ENCODE assay signal across 8 cellular contexts in genomic region chr4:121822796-121823504, GRCh38. TPM values are rescaled to one million over a fixed set of nuclear protein-coding genes. Genes with fewer than 3 reads are reported as not detected.
DNase-seq lines count a peak whose midpoint lies in the region; ATAC-seq and TF ChIP-seq lines count a peak whose summit lies in the region.

No MANE protein-coding gene starts in this region.

- DNase-seq in activated CD4-positive, alpha-beta T cell treated with anti-CD3 and anti-CD28 coated beads for 36 hours = peak; percentile 71
- no peak for DNase-seq in activated CD4-positive, alpha-beta T cell treated with anti-CD3 and anti-CD28 coated beads for 1 hour
- DNase-seq in HL-60 (ENCODE audit: low read depth in 1 of 2, low spot score in 1 of 2) (peak in 1 of 2 experiments; percentile 60), SK-MEL-5 (ENCODE audit: low read depth, low spot score) (peak; percentile 24), colonic mucosa (peak; percentile 43), lower lobe of right lung (peak; percentile 46), thyroid gland (peak; percentile 20 to 46)

- peaks cover 48% of the 10 kb centered on the region for H3K36me3 Mint-ChIP-seq in activated CD4-positive, alpha-beta T cell treated with anti-CD3 and anti-CD28 coated beads for 36 hours (ENCODE audit: low read depth)

- no peaks in the 10 kb centered on the region for H3K9me3 ChIP-seq in colonic mucosa
- H3K9me3 ChIP-seq in lower lobe of right lung = no peaks in the 10 kb centered on the region
- no peaks in the 10 kb centered on the region for H3K9me3 ChIP-seq in thyroid gland

- H3K4me3 ChIP-seq in HL-60 (replicated peaks; ENCODE audit: insufficient read depth, low read length) = peak overlapping the region; percentile 99
- peak overlapping the region; percentile 91 for H3K4me3 ChIP-seq in colonic mucosa
- H3K4me3 ChIP-seq in lower lobe of right lung = peak overlapping the region; percentile 80
- H3K4me3 ChIP-seq in thyroid gland (replicated peaks in 1 of 3) = peak overlapping the region in 2 of 3 donors; percentile 48 to 50

- peak overlapping the region; percentile 88 for H3K27ac Mint-ChIP-seq in activated CD4-positive, alpha-beta T cell treated with anti-CD3 and anti-CD28 coated beads for 36 hours

- H3K4me3 Mint-ChIP-seq in activated CD4-positive, alpha-beta T cell treated with anti-CD3 and anti-CD28 coated beads for 36 hours = peak overlapping the region; percentile 97

- H3K27me3 ChIP-seq in HL-60 (ENCODE audit: insufficient read depth, poor library complexity, severe bottlenecking) (no peaks in the 10 kb centered on the region), colonic mucosa (no peaks in the 10 kb centered on the region), lower lobe of right lung (ENCODE audit: low read depth) (no peaks in the 10 kb centered on the region), thyroid gland (no peaks in the 10 kb centered on the region)

- H3K4me1 Mint-ChIP-seq in activated CD4-positive, alpha-beta T cell treated with anti-CD3 and anti-CD28 coated beads for 36 hours = peaks cover 20% of the 10 kb centered on the region

- H3K9me3 Mint-ChIP-seq in activated CD4-positive, alpha-beta T cell treated with anti-CD3 and anti-CD28 coated beads for 36 hours (ENCODE audit: low read depth) = no peaks in the 10 kb centered on the region

- no peaks in the 10 kb centered on the region for H3K27me3 Mint-ChIP-seq in activated CD4-positive, alpha-beta T cell treated with anti-CD3 and anti-CD28 coated beads for 36 hours

- H3K4me1 ChIP-seq in colonic mucosa = no peaks in the 10 kb centered on the region
- peaks cover 19% of the 10 kb centered on the region for H3K4me1 ChIP-seq in lower lobe of right lung
- H3K4me1 ChIP-seq in thyroid gland = peaks cover 7 to 8% of the 10 kb centered on the region in 2 donors

- intact Hi-C loops in activated CD4-positive, alpha-beta T cell treated with anti-CD3 and anti-CD28 coated beads for 36 hours (cut with DNase I, micrococcal nuclease) = loop anchor here (1.0 to 10.0 kb wide), 5 partner anchors 22 to 1102 kb away; partner anchors contain the start of genes ANXA5 (in 2 of the 2), EXOSC9 (in 2 of the 2), BLTP1 (in 1 of the 2) and NUDT6 (in 1 of the 2)
- intact Hi-C loops in colonic mucosa (cut with DNase I) = no loop called here
- intact Hi-C loops in lower lobe of right lung (cut with DNase I) = no loop called here
- intact Hi-C loops in thyroid gland (cut with DNase I) = no loop called here

- in situ Hi-C loops in SK-MEL-5 (cut with HindIII; ENCODE audit: low pct_unique_long_range_greater_than_20kb, low sequenced_read_pairs) = no loop called here

- 2 to 5% methylated on average over 30 of the region's 30 CpGs for WGBS in thyroid gland, 2 donors

- TF ChIP-seq CTCF in HL-60 (IDR thresholded peaks at IDR 0.05; ENCODE audit: insufficient read depth, low read length) (peak; percentile 1), colonic mucosa (IDR thresholded peaks at IDR 0.05) (no peak), lower lobe of right lung (IDR thresholded peaks at IDR 0.05) (no peak), thyroid gland (IDR thresholded peaks at IDR 0.05) (no peak)

- peak overlapping the region; percentile 69 to 77 for H3K9ac ChIP-seq in colonic mucosa (ENCODE audit: low read depth in 2 of 2, low read length in 2 of 2)

- CTCF ChIA-PET in activated CD4-positive, alpha-beta T cell treated with anti-CD3 and anti-CD28 coated beads for 36 hours (lab: Charles Lee) = interaction anchor here (2.1 kb wide), 1 partner anchor 78 kb away, joined by 5 read pairs; no protein-coding TSS in a partner anchor

- H3K27ac ChIP-seq in HL-60 (replicated peaks) (peak overlapping the region; percentile 97), colonic mucosa (no peak overlapping the region), lower lobe of right lung (peak overlapping the region; percentile 77), thyroid gland (no peak overlapping the region)

- ATAC-seq in activated CD4-positive, alpha-beta T cell treated with anti-CD3 and anti-CD28 coated beads for 36 hours = peak; percentile 36
- peak; percentile 42 for ATAC-seq in GM21447 (IDR thresholded peaks at IDR 0.05; ENCODE audit: unreplicated experiment)
- peak in 1 of 2 donors; percentile 19 for ATAC-seq in lower lobe of right lung

- no peak for TF ChIP-seq POLR2A in thyroid gland (IDR thresholded peaks at IDR 0.05)

- POLR2A ChIA-PET in activated CD4-positive, alpha-beta T cell treated with anti-CD3 and anti-CD28 coated beads for 36 hours (lab: Charles Lee) = interaction anchor here (0.9 kb wide), 1 partner anchor 22 kb away, joined by 5 read pairs; the partner anchor contains the start of gene EXOSC9

- no peaks in the 10 kb centered on the region for H3K36me3 ChIP-seq in colonic mucosa
- peaks cover 21% of the 10 kb centered on the region for H3K36me3 ChIP-seq in lower lobe of right lung
- H3K36me3 ChIP-seq in thyroid gland = peaks cover 0 to under 1% of the 10 kb centered on the region in 2 donors

RNA-seq across cellular contexts. Expression of gene CCNA2, which starts 0.7 kb away (rescaled TPM):
- total RNA-seq in activated CD4-positive, alpha-beta T cell treated with anti-CD3 and anti-CD28 coated beads for 36 hours = 100 to 1,000 TPM; 113 to 118 TPM
- 37.0 and 42.4 TPM in 2 replicates for total RNA-seq in SK-MEL-5 (2014; rRNA removed; shearing (Covaris generic))
- 32.8 and 38.3 TPM in 2 replicates for polyA plus RNA-seq in SK-MEL-5 (2015; cell fraction: cytosol; rRNA removed)
- 15.8 and 19.5 TPM in 2 replicates for polyA plus RNA-seq in SK-MEL-5 (2015; cell fraction: nucleus; rRNA removed)
- total RNA-seq in colonic mucosa (10 to 100 TPM; 15.6 to 62.8 TPM), lower lobe of right lung (2.2 TPM), thyroid gland (1 to 10 TPM; 1.0 to 1.5 (median 1.3) TPM)

RNA-seq across cellular contexts. Expression of gene EXOSC9, which starts 21.8 kb away (rescaled TPM):
- total RNA-seq in activated CD4-positive, alpha-beta T cell treated with anti-CD3 and anti-CD28 coated beads for 36 hours = 10 to 100 TPM; 85.4 to 94.5 TPM
- total RNA-seq in SK-MEL-5 (2014; rRNA removed; shearing (Covaris generic)) = 31.5 and 35.5 TPM in 2 replicates
- 29.2 and 36.4 TPM in 2 replicates for polyA plus RNA-seq in SK-MEL-5 (2015; cell fraction: cytosol; rRNA removed)
- polyA plus RNA-seq in SK-MEL-5 (2015; cell fraction: nucleus; rRNA removed) = 67.6 and 80.2 TPM in 2 replicates
- total RNA-seq in colonic mucosa = 10 to 100 TPM; 12.3 to 17.8 TPM
- total RNA-seq in lower lobe of right lung = 15.6 TPM
- total RNA-seq in thyroid gland = 10 to 100 TPM in 3 of 4 donors, 1 to 10 TPM in 1; 9.6 to 21.0 (median 15.6) TPM

RNA-seq across cellular contexts. Expression of gene BBS7, which starts 47.3 kb away (rescaled TPM):
- total RNA-seq in activated CD4-positive, alpha-beta T cell treated with anti-CD3 and anti-CD28 coated beads for 36 hours = 10 to 100 TPM; 15.0 to 16.3 TPM
- 12.4 and 13.0 TPM in 2 replicates for total RNA-seq in SK-MEL-5 (2014; rRNA removed; shearing (Covaris generic))
- polyA plus RNA-seq in SK-MEL-5 (2015; cell fraction: cytosol; rRNA removed) = 5.5 and 6.4 TPM in 2 replicates
- 11.6 and 11.8 TPM in 2 replicates for polyA plus RNA-seq in SK-MEL-5 (2015; cell fraction: nucleus; rRNA removed)
- total RNA-seq in colonic mucosa (10 to 100 TPM; 13.6 to 15.6 TPM), lower lobe of right lung (15.1 TPM), thyroid gland (10 to 100 TPM; 15.0 to 34.1 (median 24.5) TPM)

RNA-seq across cellular contexts. Expression of gene SMIM43, which starts 58.0 kb away (rescaled TPM):
- total RNA-seq in activated CD4-positive, alpha-beta T cell treated with anti-CD3 and anti-CD28 coated beads for 36 hours = not detected
- total RNA-seq in SK-MEL-5 (2014; rRNA removed; shearing (Covaris generic)) = not detected in 2 replicates
- polyA plus RNA-seq in SK-MEL-5 (2015; cell fraction: cytosol; rRNA removed) = 0.04 TPM in 1 of 2 replicates, not detected in the other
- not detected in 2 replicates for polyA plus RNA-seq in SK-MEL-5 (2015; cell fraction: nucleus; rRNA removed)
- total RNA-seq in colonic mucosa (under 1 TPM in 1 of 2 donors, not detected in 1; 0.21 TPM), lower lobe of right lung (0.18 TPM), thyroid gland (not detected)

Comparison
In these comparisons a context has a peak if more than half of its experiments do, and no peak if none do; other contexts are left out.
1. H3K27ac ChIP-seq: peak in HL-60 (single experiment) and lower lobe of right lung (single experiment); none in colonic mucosa (single experiment) and thyroid gland (0 of 3).
2. H3K4me3 ChIP-seq: peak in every context shown above with its lines; median percentile 99 in HL-60; 91 in colonic mucosa; 80 in lower lobe of right lung; 49 in thyroid gland.
3. intact Hi-C loops: an anchor here in activated CD4-positive, alpha-beta T cell treated with anti-CD3 and anti-CD28 coated beads for 36 hours (1.0 to 10.0 kb wide); none called in colonic mucosa, lower lobe of right lung and thyroid gland.